ENCODE assay signal across 21 cellular contexts in genomic region chr7:8251195-8251594, GRCh38.
"Had no signal": no experiment of that assay in that cellular context is flagged by ENCODE, and none has a peak within 500 bp of the region (broad histone marks: within the 10 kb centered on the region; RNA-seq: fewer than 3 reads in every experiment).

No MANE protein-coding gene starts in this region.

- DNase-seq: dermis blood vessel endothelial cell; erythroblast; heart left ventricle; hippocampal formation; left colon; left ventricle myocardium superior; naive thymus-derived CD4-positive, alpha-beta T cell; nephron progenitor cell; psoas muscle; retina; right lobe of liver; spleen; stimulated activated CD4-positive, alpha-beta T cell treated with anti-CD3 and anti-CD28 coated beads, Interleukin-15, amount 100 ng/mL, for 24 hours; stimulated activated CD4-positive, alpha-beta T cell treated with anti-CD3 and anti-CD28 coated beads, Interleukin-1b, Interleukin-23, amount 100 ng/mL, for 48 hours; stimulated activated CD4-positive, alpha-beta T cell treated with anti-CD3 and anti-CD28 coated beads, Interleukin-4, amount 100 ng/mL, for 24 hours; tibial artery; upper lobe of left lung; uterus had no signal

- FAIRE-seq: frontal cortex had no signal

- H3K9me3 ChIP-seq: heart left ventricle, psoas muscle, right lobe of liver, spleen, tibial artery, upper lobe of left lung, uterus had no signal

- ATAC-seq: heart left ventricle; left colon; left ventricle myocardium superior; naive thymus-derived CD4-positive, alpha-beta T cell; psoas muscle; right lobe of liver; stimulated activated memory B cell treated with anti-CD40 and anti-IgM and Interleukin-4, amounts not matched to agents 10 μg/mL and 1 μg/mL and 100 μg/mL, for 72 hours had no signal

- H3K4me3 ChIP-seq: heart left ventricle, lung, psoas muscle, right lobe of liver, spleen, tibial artery, upper lobe of left lung, uterus had no signal

- H3K4me1 ChIP-seq: psoas muscle, tibial artery, uterus had no signal

- H3K27ac ChIP-seq: heart left ventricle, psoas muscle, right lobe of liver, spleen, tibial artery, upper lobe of left lung, uterus had no signal

- H3K36me3 ChIP-seq: heart left ventricle, right lobe of liver, spleen, tibial artery, upper lobe of left lung, uterus had no signal

- H3K27me3 ChIP-seq: heart left ventricle, right lobe of liver, spleen, upper lobe of left lung, uterus had no signal
